10 cellular contexts compared by ENCODE assay signal in genomic region chr1:170494369-170494768, GRCh38. TPM values are rescaled to one million over a fixed set of nuclear protein-coding genes. Genes with fewer than 3 reads are reported as not detected.
DNase-seq lines count a peak whose midpoint lies in the region; ATAC-seq and TF ChIP-seq lines count a peak whose summit lies in the region.
"Had no signal": no experiment of that assay in that cellular context is flagged by ENCODE, and none has a peak within 500 bp of the region (broad histone marks: within the 10 kb centered on the region; RNA-seq: fewer than 3 reads in every experiment).

No MANE protein-coding gene starts in this region.

- H3K4me3 ChIP-seq in SK-N-SH (ENCODE audit: low read depth in 2 of 2, low read length in 1 of 2) (no peak overlapping the region), fibroblast of villous mesenchyme (ENCODE audit: low read depth, low read length) (no peak overlapping the region), BE2C (ENCODE audit: low read depth, low read length) (no peak overlapping the region)

- H3K9me3 ChIP-seq in SK-N-SH (no peaks in the 10 kb centered on the region), BE2C (no peaks in the 10 kb centered on the region)

- no peaks in the 10 kb centered on the region for H3K9me2 ChIP-seq in SK-N-SH

- TF ChIP-seq RAD21 in SK-N-SH (IDR thresholded peaks at IDR 0.05; ENCODE audit: low read length), result no peak

- TF ChIP-seq CTCF in SK-N-SH (IDR thresholded peaks at IDR 0.05) (no peak), fibroblast of villous mesenchyme (IDR thresholded peaks at IDR 0.05; ENCODE audit: insufficient read depth, low read depth, low read length) (no peak), BE2C (IDR thresholded peaks at IDR 0.05; ENCODE audit: low read depth, low read length) (no peak)

- H3K27ac ChIP-seq in SK-N-SH (ENCODE audit: low read depth in 2 of 2, low read length in 1 of 2), result peak overlapping the region; percentile 66 to 78; a peak in 3 of 4 replicates

- H3F3A ChIP-seq in SK-N-SH (replicated peaks; ENCODE audit: insufficient read depth), result peaks cover 9% of the 10 kb centered on the region

- H3K4me2 ChIP-seq in SK-N-SH, result peak overlapping the region; percentile 45

- H3K36me3 ChIP-seq in SK-N-SH (replicated peaks in 1 of 2; ENCODE audit: control insufficient read depth in 1 of 2, insufficient read depth in 2 of 2, low read length in 1 of 2) (no peaks in the 10 kb centered on the region), BE2C (no peaks in the 10 kb centered on the region)

- H3K79me2 ChIP-seq in SK-N-SH (ENCODE audit: insufficient read depth), result no peaks in the 10 kb centered on the region

- DNase-seq in HCEC 1CT, result peak; percentile 8
- no peak for DNase-seq in SK-N-SH
- peak; percentile 5 for DNase-seq in fibroblast of villous mesenchyme (ENCODE audit: low read depth)
- no peak for DNase-seq in sciatic nerve (ENCODE audit: low spot score)
- DNase-seq in BE2C, result no peak
- no peak for DNase-seq in glomerular visceral epithelial cell (ENCODE audit: extremely low spot score)
- DNase-seq: activated CD4-positive, alpha-beta T cell treated with anti-CD3 and anti-CD28 coated beads, Interleukin-2, amount 10 ng/mL, durations not matched to agents 24 days and 14 days; retina had no signal

- H4K20me1 ChIP-seq in SK-N-SH (ENCODE audit: insufficient read depth), result no peaks in the 10 kb centered on the region

- peak; percentile 56 for ATAC-seq in sciatic nerve
- ATAC-seq in GM21526 (IDR thresholded peaks at IDR 0.05; ENCODE audit: low FRiP score, unreplicated experiment), result no peak
- ATAC-seq in HG03196 (IDR thresholded peaks at IDR 0.05; ENCODE audit: unreplicated experiment), result no peak

- intact Hi-C loops in sciatic nerve (cut with DNase I), result no loop called here

- H2AFZ ChIP-seq in SK-N-SH (ENCODE audit: low read depth), result peak overlapping the region; percentile 63

- CTCF ChIA-PET in SK-N-SH (lab: Yijun Ruan, JAX), result no interaction called here

- H3K4me1 ChIP-seq in SK-N-SH (ENCODE audit: control insufficient read depth in 1 of 2, insufficient read depth in 2 of 2, low read depth in 1 of 2, low read length in 1 of 2) (peaks cover 0 to 11% of the 10 kb centered on the region in 2 experiments; a peak in 2 of 4 replicates), BE2C (no peaks in the 10 kb centered on the region)

- H3K27me3 ChIP-seq in SK-N-SH (ENCODE audit: insufficient read depth) (no peaks in the 10 kb centered on the region), BE2C (no peaks in the 10 kb centered on the region)

- TF ChIP-seq EP300 in SK-N-SH (IDR thresholded peaks at IDR 0.05; ENCODE audit: borderline replicate concordance in 1 of 2, low read depth in 1 of 2, low read length in 1 of 2), result no peak

- POLR2A ChIA-PET in SK-N-SH (lab: Yijun Ruan, JAX), result no interaction called here

- no peak overlapping the region; the same call in 1 of the 2 replicates for H3K9ac ChIP-seq in SK-N-SH

- WGBS in SK-N-SH (ENCODE audit: low lambda C conversion rate), result 19% methylated on average over 3 of the region's 3 CpGs

TF ChIP-seq in SK-N-SH, 30 proteins besides CTCF, POLR2A, EP300 and RAD21:
- TF ChIP-seq SMC3 (IDR thresholded peaks at IDR 0.05; ENCODE audit: low read depth, low read length), result no peak
- TF ChIP-seq TCF12 (IDR thresholded peaks at IDR 0.05), result peak; percentile 16
- peak; percentile 42; the same call in 1 of the 2 replicates for TF ChIP-seq GABPA (IDR thresholded peaks at IDR 0.05; ENCODE audit: low read depth)
- TF ChIP-seq NFIC (IDR thresholded peaks at IDR 0.05; ENCODE audit: borderline replicate concordance), result peak; percentile 55; the same call in 1 of the 2 replicates
TF ChIP-seq in SK-N-SH: peak in this region for 3.

RNA-seq across cellular contexts. Expression of gene GORAB, which starts 37.6 kb away (rescaled TPM):
- 10.5 and 14.3 TPM in 2 replicates for polyA plus RNA-seq in SK-N-SH (2012; rRNA removed)
- 8.6 and 8.9 TPM in 2 replicates for polyA plus RNA-seq in SK-N-SH (2012; cell fraction: cytosol; rRNA removed)
- 16.7 and 51.1 TPM in 2 replicates for polyA plus RNA-seq in SK-N-SH (2012; cell fraction: nucleus; rRNA removed)
- total RNA-seq in fibroblast of villous mesenchyme (10.6 and 18.1 TPM in 2 replicates), sciatic nerve (15.3 TPM)
- 4.7 TPM for polyA plus RNA-seq in BE2C (2012; ENCODE audit: insufficient read depth, insufficient read length, low read depth)

Comparison
In these comparisons a context has a peak if more than half of its experiments do, and no peak if none do; other contexts are left out.
1. DNase-seq: peak in HCEC 1CT (single experiment) and fibroblast of villous mesenchyme (single experiment); none in SK-N-SH (single experiment), sciatic nerve (single experiment), BE2C (single experiment) and glomerular visceral epithelial cell (single experiment).